Comparison of ENCODE assay signal across 31 cellular contexts in genomic region chr3:133425898-133426297, GRCh38. TPM values are rescaled to one million over a fixed set of nuclear protein-coding genes. Genes with fewer than 3 reads are reported as not detected.
DNase-seq lines count a peak whose midpoint lies in the region; ATAC-seq and TF ChIP-seq lines count a peak whose summit lies in the region.
"Had no signal": no experiment of that assay in that cellular context is flagged by ENCODE, and none has a peak within 500 bp of the region (broad histone marks: within the 10 kb centered on the region; RNA-seq: fewer than 3 reads in every experiment).

No MANE protein-coding gene starts in this region.

- peaks cover 14% of the 10 kb centered on the region for H3K4me1 ChIP-seq in osteoblast (ENCODE audit: insufficient read depth, low read length)
- H3K4me1 ChIP-seq: A549 had no signal

- no peaks in the 10 kb centered on the region for H3K9me3 ChIP-seq in osteoblast (ENCODE audit: low read depth, low read length)
- H3K9me3 ChIP-seq: A549, Caco-2, MG63, SJSA1 had no signal

- peak in 1 of 2 donors; percentile 18 for ATAC-seq in stimulated activated naive B cell treated with anti-CD40 and anti-IgM and Interleukin-4, amounts not matched to agents 10 μg/mL and 1 μg/mL and 100 μg/mL, for 72 hours (replicated peaks)
- ATAC-seq in activated T-cell treated with anti-CD3 and anti-CD28 coated beads, Interleukin-2, amount 50 U/mL, for 4 hours = no peak
- ATAC-seq in HG02588 (IDR thresholded peaks at IDR 0.05; ENCODE audit: unreplicated experiment) = no peak
- ATAC-seq: A549; CD8-positive, alpha-beta T cell; PC-3; Right ventricle myocardium inferior had no signal

- H3K36me3 Mint-ChIP-seq in IgD-negative memory B cell = no peaks in the 10 kb centered on the region
- peaks cover 0 to 2% of the 10 kb centered on the region in 2 donors for H3K36me3 Mint-ChIP-seq in stimulated activated naive B cell treated with anti-CD40 and anti-IgM and Interleukin-4, amounts not matched to agents 10 μg/mL and 1 μg/mL and 100 μg/mL, for 72 hours
- H3K36me3 Mint-ChIP-seq in activated T-cell treated with anti-CD3 and anti-CD28 coated beads, Interleukin-2, amount 50 U/mL, for 4 hours (ENCODE audit: insufficient read depth) = no peaks in the 10 kb centered on the region

- no peaks in the 10 kb centered on the region for H4K20me1 ChIP-seq in osteoblast (ENCODE audit: insufficient read depth, low read length)

- H3K27ac ChIP-seq in osteoblast (ENCODE audit: low read depth, low read length) = no peak overlapping the region
- H3K27ac ChIP-seq: A549, SJSA1 had no signal

- peaks cover 3% of the 10 kb centered on the region for H3K27me3 Mint-ChIP-seq in IgD-negative memory B cell
- H3K27me3 Mint-ChIP-seq in stimulated activated naive B cell treated with anti-CD40 and anti-IgM and Interleukin-4, amounts not matched to agents 10 μg/mL and 1 μg/mL and 100 μg/mL, for 72 hours = peaks cover 13 to 33% of the 10 kb centered on the region in 2 donors
- H3K27me3 Mint-ChIP-seq in activated T-cell treated with anti-CD3 and anti-CD28 coated beads, Interleukin-2, amount 50 U/mL, for 4 hours (ENCODE audit: low read depth) = peaks cover 4% of the 10 kb centered on the region

- H2AFZ ChIP-seq in osteoblast (ENCODE audit: low read length) = no peak overlapping the region
- H2AFZ ChIP-seq: GM23248 had no signal

- H3K27me3 ChIP-seq in osteoblast (ENCODE audit: insufficient read depth, low read length) = no peaks in the 10 kb centered on the region
- H3K27me3 ChIP-seq: MG63, SJSA1 had no signal

- no peak for DNase-seq in GM12864 (ENCODE audit: low read depth)
- peak; percentile 60 for DNase-seq in osteoblast (ENCODE audit: insufficient read length, low spot score, missing footprints)
- no peak for DNase-seq in stimulated activated naive B cell treated with anti-CD40 and anti-IgM and Interleukin-4, amounts not matched to agents 10 μg/mL and 1 μg/mL and 100 μg/mL, for 72 hours
- no peak for DNase-seq in CD1c-positive myeloid dendritic cell (ENCODE audit: extremely low spot score)
- no peak for DNase-seq in activated T-cell treated with anti-CD3 and anti-CD28 coated beads, Interleukin-2, amount 50 U/mL, for 4 hours
- DNase-seq: AML-193; C1 segment of cervical spinal cord; Caco-2; CD8-positive, alpha-beta T cell; DMS79; EL; GDM1; GM23248; H9; KG1; MG63; NCI-H1105 treated with DMSO at 0.1 percent for 48 hours; NCI-H146; NCI-H1930; NCI-H2107; NCI-H524; NCI-H748 treated with DMSO at 0.1 percent for 48 hours; NK-92 treated with Interleukin-12 subunit alpha and Interleukin-12 subunit beta, amount 100 ng/mL, for 24 hours; PC-3 had no signal

- H3K4me3 ChIP-seq in GM12864 (ENCODE audit: low read depth, low read length) = no peak overlapping the region
- no peak overlapping the region for H3K4me3 ChIP-seq in osteoblast (ENCODE audit: insufficient read depth, low read length)
- H3K4me3 ChIP-seq: A549, GM23248, MG63, SJSA1 had no signal

- H3K9me3 Mint-ChIP-seq in IgD-negative memory B cell = no peaks in the 10 kb centered on the region
- peaks cover 0 to 2% of the 10 kb centered on the region in 2 donors for H3K9me3 Mint-ChIP-seq in stimulated activated naive B cell treated with anti-CD40 and anti-IgM and Interleukin-4, amounts not matched to agents 10 μg/mL and 1 μg/mL and 100 μg/mL, for 72 hours
- no peaks in the 10 kb centered on the region for H3K9me3 Mint-ChIP-seq in activated T-cell treated with anti-CD3 and anti-CD28 coated beads, Interleukin-2, amount 50 U/mL, for 4 hours
- H3K9me3 Mint-ChIP-seq: CD8-positive, alpha-beta T cell; H9 had no signal

- H3K4me2 ChIP-seq in osteoblast (ENCODE audit: insufficient read depth, low read length) = no peak overlapping the region
- H3K4me2 ChIP-seq: A549 had no signal

- H3K4me1 Mint-ChIP-seq in IgD-negative memory B cell = peaks cover 10 to 12% (median 11%) of the 10 kb centered on the region in 3 donors
- H3K4me1 Mint-ChIP-seq in stimulated activated naive B cell treated with anti-CD40 and anti-IgM and Interleukin-4, amounts not matched to agents 10 μg/mL and 1 μg/mL and 100 μg/mL, for 72 hours = peaks cover 5 to 21% of the 10 kb centered on the region in 2 donors
- H3K4me1 Mint-ChIP-seq in activated T-cell treated with anti-CD3 and anti-CD28 coated beads, Interleukin-2, amount 50 U/mL, for 4 hours (ENCODE audit: low read depth) = peaks cover 8% of the 10 kb centered on the region

- H3K36me3 ChIP-seq in osteoblast (ENCODE audit: insufficient read depth, low read length) = no peaks in the 10 kb centered on the region
- H3K36me3 ChIP-seq: MG63, SJSA1 had no signal

- TF ChIP-seq CTCF in GM12864 (IDR thresholded peaks at IDR 0.05; ENCODE audit: low read depth, low read length, missing control alignments) = peak; percentile 6
- TF ChIP-seq CTCF in osteoblast (IDR thresholded peaks at IDR 0.05; ENCODE audit: extremely low read depth, low read depth, low read length) = no peak

- H3K27ac Mint-ChIP-seq in IgD-negative memory B cell = peak overlapping the region in 2 of 3 donors; percentile 4 to 88
- peak overlapping the region; percentile 92 for H3K27ac Mint-ChIP-seq in stimulated activated naive B cell treated with anti-CD40 and anti-IgM and Interleukin-4, amounts not matched to agents 10 μg/mL and 1 μg/mL and 100 μg/mL, for 72 hours

- no peaks in the 10 kb centered on the region for H3K79me2 ChIP-seq in osteoblast (ENCODE audit: insufficient read depth, low read length)

- peak overlapping the region in 2 of 4 donors; percentile 43 to 76 for H3K4me3 Mint-ChIP-seq in IgD-negative memory B cell
- no peak overlapping the region for H3K4me3 Mint-ChIP-seq in stimulated activated naive B cell treated with anti-CD40 and anti-IgM and Interleukin-4, amounts not matched to agents 10 μg/mL and 1 μg/mL and 100 μg/mL, for 72 hours
- no peak overlapping the region for H3K4me3 Mint-ChIP-seq in activated T-cell treated with anti-CD3 and anti-CD28 coated beads, Interleukin-2, amount 50 U/mL, for 4 hours
- H3K4me3 Mint-ChIP-seq: CD8-positive, alpha-beta T cell; H9 had no signal

RNA-seq across cellular contexts. Expression of gene BFSP2, which starts 26.0 kb away (rescaled TPM):
- 2.8 TPM for polyA plus RNA-seq in IgD-negative memory B cell
- total RNA-seq in osteoblast = not detected in 2 replicates
- total RNA-seq in activated T-cell treated with anti-CD3 and anti-CD28 coated beads, Interleukin-2, amount 50 U/mL, for 4 hours = not detected
- total RNA-seq: Caco-2; CD8-positive, alpha-beta T cell; GM23248; H9; HT1080; PC-3; Right ventricle myocardium inferior; RPMI7951; SJSA1 had no signal
- polyA plus RNA-seq: GM23248 had no signal
